Comparison of ENCODE assay signal across 8 cellular contexts in the genomic region with DNA sequence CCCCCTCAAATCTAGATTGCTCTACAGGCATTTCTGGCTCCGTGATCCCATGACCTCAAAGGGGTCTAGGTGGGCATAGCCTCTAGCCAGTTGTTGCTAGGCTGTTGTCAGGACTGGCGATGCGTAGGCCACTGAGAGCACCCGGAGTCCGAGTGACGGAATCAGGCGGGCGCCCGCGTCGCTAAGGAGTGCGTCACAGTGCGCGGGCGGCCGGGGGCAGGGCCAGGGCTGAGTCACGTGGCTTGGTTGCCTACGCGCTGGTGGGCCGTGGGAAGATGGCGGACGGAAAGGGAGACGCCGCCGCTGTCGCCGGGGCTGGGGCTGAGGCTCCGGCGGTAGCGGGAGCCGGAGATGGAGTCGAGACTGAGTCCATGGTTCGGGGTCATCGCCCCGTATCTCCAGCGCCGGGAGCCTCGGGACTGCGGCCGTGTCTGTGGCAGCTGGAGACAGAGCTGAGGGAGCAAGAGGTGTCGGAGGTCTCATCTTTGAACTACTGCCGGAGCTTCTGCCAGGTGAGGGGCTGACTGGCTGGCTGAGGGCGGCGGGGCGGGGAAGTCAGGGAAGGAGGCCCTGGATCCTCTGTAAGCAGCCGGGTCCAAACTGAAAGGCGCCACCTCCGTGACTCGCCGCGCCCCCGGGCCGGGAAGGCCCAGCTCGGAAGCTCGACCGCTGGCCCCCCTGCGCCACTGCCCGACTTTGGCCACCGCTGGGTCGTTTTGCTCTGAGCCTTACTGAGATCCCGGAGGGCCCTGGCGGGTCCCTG. TPM values are rescaled to one million over a fixed set of nuclear protein-coding genes. Genes with fewer than 3 reads are reported as not detected.
DNase-seq lines count a peak whose midpoint lies in the region; ATAC-seq and TF ChIP-seq lines count a peak whose summit lies in the region.

A gene with protein sequence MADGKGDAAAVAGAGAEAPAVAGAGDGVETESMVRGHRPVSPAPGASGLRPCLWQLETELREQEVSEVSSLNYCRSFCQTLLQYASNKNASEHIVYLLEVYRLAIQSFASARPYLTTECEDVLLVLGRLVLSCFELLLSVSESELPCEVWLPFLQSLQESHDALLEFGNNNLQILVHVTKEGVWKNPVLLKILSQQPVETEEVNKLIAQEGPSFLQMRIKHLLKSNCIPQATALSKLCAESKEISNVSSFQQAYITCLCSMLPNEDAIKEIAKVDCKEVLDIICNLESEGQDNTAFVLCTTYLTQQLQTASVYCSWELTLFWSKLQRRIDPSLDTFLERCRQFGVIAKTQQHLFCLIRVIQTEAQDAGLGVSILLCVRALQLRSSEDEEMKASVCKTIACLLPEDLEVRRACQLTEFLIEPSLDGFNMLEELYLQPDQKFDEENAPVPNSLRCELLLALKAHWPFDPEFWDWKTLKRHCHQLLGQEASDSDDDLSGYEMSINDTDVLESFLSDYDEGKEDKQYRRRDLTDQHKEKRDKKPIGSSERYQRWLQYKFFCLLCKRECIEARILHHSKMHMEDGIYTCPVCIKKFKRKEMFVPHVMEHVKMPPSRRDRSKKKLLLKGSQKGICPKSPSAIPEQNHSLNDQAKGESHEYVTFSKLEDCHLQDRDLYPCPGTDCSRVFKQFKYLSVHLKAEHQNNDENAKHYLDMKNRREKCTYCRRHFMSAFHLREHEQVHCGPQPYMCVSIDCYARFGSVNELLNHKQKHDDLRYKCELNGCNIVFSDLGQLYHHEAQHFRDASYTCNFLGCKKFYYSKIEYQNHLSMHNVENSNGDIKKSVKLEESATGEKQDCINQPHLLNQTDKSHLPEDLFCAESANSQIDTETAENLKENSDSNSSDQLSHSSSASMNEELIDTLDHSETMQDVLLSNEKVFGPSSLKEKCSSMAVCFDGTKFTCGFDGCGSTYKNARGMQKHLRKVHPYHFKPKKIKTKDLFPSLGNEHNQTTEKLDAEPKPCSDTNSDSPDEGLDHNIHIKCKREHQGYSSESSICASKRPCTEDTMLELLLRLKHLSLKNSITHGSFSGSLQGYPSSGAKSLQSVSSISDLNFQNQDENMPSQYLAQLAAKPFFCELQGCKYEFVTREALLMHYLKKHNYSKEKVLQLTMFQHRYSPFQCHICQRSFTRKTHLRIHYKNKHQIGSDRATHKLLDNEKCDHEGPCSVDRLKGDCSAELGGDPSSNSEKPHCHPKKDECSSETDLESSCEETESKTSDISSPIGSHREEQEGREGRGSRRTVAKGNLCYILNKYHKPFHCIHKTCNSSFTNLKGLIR (N-terminal part only) (plus strand): TSS at position 263 of the 763 bp plus-strand sequence. CDS start 13 bp downstream, at position 276.

- H3K9me2 ChIP-seq in OCI-LY1 (ENCODE audit: low read depth, low read length) = no peaks in the 10 kb centered on the region

- H2AFZ ChIP-seq in OCI-LY1 (ENCODE audit: low read length) = no peak within 1 kb of the TSS

- in situ Hi-C loops in Caki2 (cut with HindIII; ENCODE audit: low pct_unique_long_range_greater_than_20kb, low sequenced_read_pairs) = no loop called here

- ATAC-seq in GM21447 (IDR thresholded peaks at IDR 0.05; ENCODE audit: unreplicated experiment) = peak; percentile 88

- no peak within 1 kb of the TSS for H3K4me3 Mint-ChIP-seq in endothelial cell (ENCODE audit: unreplicated experiment)
- H3K4me3 Mint-ChIP-seq in mesothelial cell of epicardium = no peak within 1 kb of the TSS

- H3K27ac ChIP-seq in HUES64 (ENCODE audit: low read depth, low read length) = peak within 1 kb of the TSS; percentile 82
- peak within 1 kb of the TSS; percentile 74 for H3K27ac ChIP-seq in OCI-LY1 (ENCODE audit: low read depth, low read length, poor library complexity, severe bottlenecking)

- peak within 1 kb of the TSS; percentile 93 for H3K9ac ChIP-seq in HUES64 (ENCODE audit: low read depth, low read length)
- H3K9ac ChIP-seq in OCI-LY1 (ENCODE audit: low read length) = peak within 1 kb of the TSS; percentile 88

- H4K20me1 ChIP-seq in OCI-LY1 (ENCODE audit: insufficient read depth, low read length) = 0 out of 2 replicates have a peak, but pooled peaks cover 2% of the 10 kb centered on the region

- H3K36me3 ChIP-seq in HUES64 (ENCODE audit: insufficient read depth, low read length) = no peaks in the 10 kb centered on the region
- H3K36me3 ChIP-seq in OCI-LY1 (ENCODE audit: insufficient read depth, low read length) = no peaks in the 10 kb centered on the region; the same call in 1 of the 2 replicates

- H3K4me3 ChIP-seq in HUES64 (ENCODE audit: low read length) = peak within 1 kb of the TSS; percentile 96
- H3K4me3 ChIP-seq in OCI-LY1 (ENCODE audit: low read depth, low read length, poor library complexity, severe bottlenecking) = peak within 1 kb of the TSS; percentile 84

- H3K27me3 Mint-ChIP-seq in endothelial cell (ENCODE audit: unreplicated experiment) (peaks cover 2% of the 10 kb centered on the region), mesothelial cell of epicardium (ENCODE audit: low read depth) (no peaks in the 10 kb centered on the region)

- no peaks in the 10 kb centered on the region for H3K9me3 Mint-ChIP-seq in endothelial cell (ENCODE audit: unreplicated experiment)
- no peaks in the 10 kb centered on the region for H3K9me3 Mint-ChIP-seq in mesothelial cell of epicardium

- under 1% methylated on average over 62 of the region's 62 CpGs for WGBS in HUES64

- peaks cover 11% of the 10 kb centered on the region; the same call in 1 of the 2 replicates for H3K27me3 ChIP-seq in HUES64 (ENCODE audit: insufficient read depth, low read length)
- no peaks in the 10 kb centered on the region for H3K27me3 ChIP-seq in OCI-LY1 (ENCODE audit: insufficient read depth, low read length)

- H3K9me3 ChIP-seq in HUES64 (ENCODE audit: insufficient read depth, low read depth, low read length) (no peaks in the 10 kb centered on the region), OCI-LY1 (ENCODE audit: low read length) (no peaks in the 10 kb centered on the region)

- TF ChIP-seq CTCF in OCI-LY1 (IDR thresholded peaks at IDR 0.05; ENCODE audit: low read length) (no peak), endothelial cell (IDR thresholded peaks at IDR 0.05; ENCODE audit: unreplicated experiment) (no peak), mesothelial cell of epicardium (IDR thresholded peaks at IDR 0.05; ENCODE audit: unreplicated experiment) (no peak)

- peak within 1 kb of the TSS; percentile 82 for H3K4me2 ChIP-seq in OCI-LY1 (ENCODE audit: low read length)

- H3K4me1 Mint-ChIP-seq in endothelial cell (ENCODE audit: unreplicated experiment) (peaks cover 16% of the 10 kb centered on the region), mesothelial cell of epicardium (peaks cover 9% of the 10 kb centered on the region)

- DNase-seq in Caki2 (ENCODE audit: low read depth) = peak; percentile 89
- DNase-seq in activated CD8-positive, alpha-beta memory T cell treated with anti-CD3 and anti-CD28 coated beads, Interleukin-2, amount 50 U/mL, for 24 hours (ENCODE audit: extremely low read depth) = peak; percentile 88
- peak; percentile 96 for DNase-seq in endothelial cell (ENCODE audit: low spot score)
- DNase-seq in mesothelial cell of epicardium (ENCODE audit: low spot score in 2 of 2, unreplicated experiment in 2 of 2) = peak; percentile 93 to 96
- DNase-seq in stimulated activated CD8-positive, alpha-beta memory T cell treated with anti-CD3 and anti-CD28 coated beads, Interleukin-15, amount 100 ng/mL, for 4 hours (ENCODE audit: low read depth in 2 of 2) = peak; percentile 88

- H3K27ac Mint-ChIP-seq in endothelial cell (ENCODE audit: unreplicated experiment) = peak within 1 kb of the TSS; percentile 99
- no peak within 1 kb of the TSS for H3K27ac Mint-ChIP-seq in mesothelial cell of epicardium

- H3K4me1 ChIP-seq in HUES64 (ENCODE audit: insufficient read depth, low read length) (peaks cover 18% of the 10 kb centered on the region), OCI-LY1 (ENCODE audit: insufficient read depth, low read length, severe bottlenecking) (peaks cover 48% of the 10 kb centered on the region)

- H3K36me3 Mint-ChIP-seq in endothelial cell (ENCODE audit: low read depth, unreplicated experiment) = no peaks in the 10 kb centered on the region
- H3K36me3 Mint-ChIP-seq in mesothelial cell of epicardium = no peaks in the 10 kb centered on the region

- no peaks in the 10 kb centered on the region for H3F3A ChIP-seq in OCI-LY1 (ENCODE audit: insufficient read depth, low read length)

- peaks cover 51% of the 10 kb centered on the region for H3K79me2 ChIP-seq in OCI-LY1 (ENCODE audit: insufficient read depth, low read length)

RNA-seq across cellular contexts. Expression of the gene that starts here (rescaled TPM):
- 4.3 and 5.2 TPM in 2 replicates for total RNA-seq in Caki2 (2014; rRNA removed; shearing (Covaris generic); ENCODE audit: low replicate concordance)
- polyA plus RNA-seq in HUES64 (2013, experiment 1 of 2) = 12.4 TPM
- 15.1 TPM for polyA plus RNA-seq in HUES64 (2013, experiment 2 of 2)
- total RNA-seq in endothelial cell (ENCODE audit: unreplicated experiment) = 18.0 TPM
- total RNA-seq in mesothelial cell of epicardium = 33.2 to 33.6 TPM (median 33.3 TPM) in 3 replicates

Comparison
In these comparisons a context has a peak if more than half of its experiments do, and no peak if none do; other contexts are left out.
1. Peak in every context shown above with its lines: DNase-seq, ATAC-seq, H3K4me3 ChIP-seq and H3K27ac ChIP-seq.